Comparison of ENCODE assay signal across 13 cellular contexts in genomic region chr1:162892916-162893714, GRCh38. TPM values are rescaled to one million over a fixed set of nuclear protein-coding genes. Genes with fewer than 3 reads are reported as not detected.
DNase-seq lines count a peak whose midpoint lies in the region; ATAC-seq, FAIRE-seq and TF ChIP-seq lines count a peak whose summit lies in the region.
"Had no signal": no experiment of that assay in that cellular context is flagged by ENCODE, and none has a peak within 500 bp of the region (broad histone marks: within the 10 kb centered on the region; RNA-seq: fewer than 3 reads in every experiment).

No MANE protein-coding gene starts in this region.

- DNase-seq in AG20443 (ENCODE audit: low spot score) (peak; percentile 29), keratinocyte (ENCODE audit: low read depth, low spot score) (no peak), amniotic stem cell (lab: John Stamatoyannopoulos, UW) (no peak)
- DNase-seq: caudate nucleus, islet precursor cell, upper lobe of right lung had no signal

- H3K4me2 ChIP-seq in Loucy (ENCODE audit: low read depth, low read length, poor library complexity, severe bottlenecking) (peak overlapping the region; percentile 31), keratinocyte (ENCODE audit: control insufficient read depth, extremely low read depth, insufficient read depth, low read depth, low read length) (no peak overlapping the region)

- H3K9me1 ChIP-seq in keratinocyte (ENCODE audit: control insufficient read depth, extremely low read depth, insufficient read depth, low read length), result no peaks in the 10 kb centered on the region

- H3K4me1 ChIP-seq in Loucy (ENCODE audit: insufficient read depth, low read length, poor library complexity, severe bottlenecking) (peaks cover 12% of the 10 kb centered on the region), keratinocyte (ENCODE audit: control insufficient read depth, extremely low read depth, insufficient read depth, low read length) (no peaks in the 10 kb centered on the region)
- H3K4me1 ChIP-seq: upper lobe of right lung had no signal

- dilution Hi-C loops in keratinocyte (cut with MboI; ENCODE audit: extremely low pct_ligation_motif_present, low sequenced_read_pairs), result no loop called here

- no peaks in the 10 kb centered on the region for H3F3A ChIP-seq in Loucy (ENCODE audit: low read depth)

- H3K79me2 ChIP-seq in Loucy (ENCODE audit: insufficient read depth, low read length) (no peaks in the 10 kb centered on the region), keratinocyte (ENCODE audit: control insufficient read depth, insufficient read depth, low read length) (no peaks in the 10 kb centered on the region)

- no peaks in the 10 kb centered on the region for H3K36me3 ChIP-seq in Loucy (ENCODE audit: insufficient read depth, low read length)
- H3K36me3 ChIP-seq in keratinocyte (ENCODE audit: control insufficient read depth in 2 of 2, extremely low read depth in 1 of 2, insufficient read depth in 2 of 2, low read length in 2 of 2), result no peaks in the 10 kb centered on the region
- H3K36me3 ChIP-seq: upper lobe of right lung had no signal

- TF ChIP-seq CTCF in Loucy (conservative IDR thresholded peaks at IDR 0.05; ENCODE audit: low read length) (no peak), VCaP (conservative IDR thresholded peaks at IDR 0.05) (no peak), keratinocyte (optimal IDR thresholded peaks at IDR 0.05 in 1 of 3, IDR thresholded peaks at IDR 0.05 in 1 of 3, conservative IDR thresholded peaks at IDR 0.05 in 1 of 3; ENCODE audit: extremely low read depth in 1 of 3, insufficient read depth in 2 of 3, low read length in 3 of 3) (no peak)

- FAIRE-seq in keratinocyte (lab: Jason Lieb, UNC), result peak; percentile 44

- ATAC-seq in GM19463 (IDR thresholded peaks at IDR 0.05; ENCODE audit: unreplicated experiment) (no peak), HG03135 (IDR thresholded peaks at IDR 0.05; ENCODE audit: unreplicated experiment) (no peak), HG03039 (IDR thresholded peaks at IDR 0.05; ENCODE audit: unreplicated experiment) (no peak)
- ATAC-seq: upper lobe of right lung had no signal

- H3K4me3 ChIP-seq in Loucy (ENCODE audit: low read length, poor library complexity, severe bottlenecking) (no peak overlapping the region), keratinocyte (ENCODE audit: control insufficient read depth in 2 of 3, extremely low read depth in 1 of 3, insufficient read depth in 2 of 3, low read depth in 1 of 3, low read length in 3 of 3) (no peak overlapping the region)
- H3K4me3 ChIP-seq: SK-N-MC, upper lobe of right lung had no signal

- H2AFZ ChIP-seq in Loucy (ENCODE audit: low read length) (peak overlapping the region; percentile 53; the same call in 1 of the 2 replicates), keratinocyte (ENCODE audit: control insufficient read depth, low read length) (no peak overlapping the region)

- no peaks in the 10 kb centered on the region for H4K20me1 ChIP-seq in Loucy (ENCODE audit: insufficient read depth, low read length, poor library complexity, severe bottlenecking)
- no peaks in the 10 kb centered on the region for H4K20me1 ChIP-seq in keratinocyte (ENCODE audit: control insufficient read depth, extremely low read depth, insufficient read depth, low read length)

- H3K27ac ChIP-seq in VCaP, result peak overlapping the region; percentile 73; the same call in 1 of the 2 replicates
- no peak overlapping the region for H3K27ac ChIP-seq in keratinocyte (ENCODE audit: control insufficient read depth, insufficient read depth, low read length)
- H3K27ac ChIP-seq: SK-N-MC, upper lobe of right lung had no signal

- H3K27me3 ChIP-seq in Loucy (ENCODE audit: insufficient read depth, low read length, poor library complexity, severe bottlenecking) (no peaks in the 10 kb centered on the region), keratinocyte (ENCODE audit: control insufficient read depth, extremely low read depth, insufficient read depth, low read length) (no peaks in the 10 kb centered on the region)
- H3K27me3 ChIP-seq: upper lobe of right lung had no signal

- no peaks in the 10 kb centered on the region for H3K9me3 ChIP-seq in Loucy (ENCODE audit: insufficient read depth, low read depth, low read length)
- H3K9me3 ChIP-seq in keratinocyte (ENCODE audit: control insufficient read depth, low read depth, low read length), result no peaks in the 10 kb centered on the region
- H3K9me3 ChIP-seq: upper lobe of right lung had no signal

- H3K9ac ChIP-seq in Loucy (ENCODE audit: low read depth, low read length, poor library complexity, severe bottlenecking) (no peak overlapping the region), keratinocyte (ENCODE audit: control insufficient read depth, extremely low read depth, insufficient read depth, low read length) (no peak overlapping the region)

- no peaks in the 10 kb centered on the region for H3K9me2 ChIP-seq in Loucy (replicated peaks; ENCODE audit: low read depth, low read length)

RNA-seq across cellular contexts. Expression of gene CCDC190, which starts 32.1 kb away (rescaled TPM):
- 0.07 to 0.09 TPM in 2 of 3 replicates, not detected in the other for polyA plus RNA-seq in keratinocyte
- not detected for polyA plus RNA-seq in keratinocyte (2011; ENCODE audit: low read depth)
- polyA plus RNA-seq in keratinocyte (2011; cell fraction: cytosol; rRNA removed), result 0.17 TPM in 1 of 2 replicates, not detected in the other
- 0.17 and 0.24 TPM in 2 replicates for polyA plus RNA-seq in keratinocyte (2011; cell fraction: nucleus; rRNA removed)
- polyA plus RNA-seq in keratinocyte (2012; ENCODE audit: low replicate concordance), result not detected in 2 replicates
- not detected in 3 replicates for polyA minus RNA-seq in keratinocyte
- not detected for polyA minus RNA-seq in keratinocyte (2011; cell fraction: cytosol; rRNA and poly(A)+ RNA removed)
- not detected in 2 replicates for polyA minus RNA-seq in keratinocyte (2011; cell fraction: nucleus; rRNA and poly(A)+ RNA removed)
- polyA plus RNA-seq: neural cell had no signal
